In genomic region chr7:100568176-100568935, GRCh38 we compare ENCODE assay signal across 1 cellular context.
A peak's percentile ranks its signal among the peaks of the same experiment; 100 is the strongest.
TF ChIP-seq lines count a peak whose summit lies in the region.

No MANE protein-coding gene starts in this region.

TF ChIP-seq in HepG2, 621 proteins besides CTCF, POLR2A, EP300 and RAD21 (continued from another document and continues in another):
- TF ChIP-seq USF2 (IDR thresholded peaks at IDR 0.05; ENCODE audit: low read depth, low read length) (peak; percentile 90), USF2 (CRISPR knock-in tag; IDR thresholded peaks at IDR 0.05; ENCODE audit: borderline replicate concordance) (peak; percentile 88; the same call in 1 of the 2 replicates), ZNF234 (CRISPR knock-in tag; conservative IDR thresholded peaks at IDR 0.05) (no peak), CBFB (CRISPR knock-in tag; IDR thresholded peaks at IDR 0.05) (peak; percentile 83; the same call in 1 of the 2 replicates), KDM5A (IDR thresholded peaks at IDR 0.05; ENCODE audit: borderline replicate concordance, low read length) (no peak), NFKBIZ (CRISPR knock-in tag; IDR thresholded peaks at IDR 0.05) (no peak), ZHX1 (CRISPR knock-in tag; IDR thresholded peaks at IDR 0.05; ENCODE audit: low read depth) (peak; percentile 79; the same call in 1 of the 2 replicates), SIX4 (CRISPR knock-in tag; IDR thresholded peaks at IDR 0.05) (no peak; the same call in 1 of the 2 replicates), NFIC (IDR thresholded peaks at IDR 0.05; ENCODE audit: low read length) (no peak), ZNF451 (CRISPR knock-in tag; IDR thresholded peaks at IDR 0.05) (no peak; the same call in 1 of the 2 replicates), RBM39 (IDR thresholded peaks at IDR 0.05; ENCODE audit: low read depth, low read length, poor library complexity, severe bottlenecking) (no peak), ZKSCAN5 (CRISPR knock-in tag; IDR thresholded peaks at IDR 0.05) (0 out of 2 replicates have a peak, but pooled peaks have one; percentile 61), ZNF878 (CRISPR knock-in tag; IDR thresholded peaks at IDR 0.05) (no peak), ZC3H13 (CRISPR knock-in tag; IDR thresholded peaks at IDR 0.05) (peak; percentile 77; the same call in 1 of the 2 replicates), SAP130 (CRISPR knock-in tag; IDR thresholded peaks at IDR 0.05; ENCODE audit: low read depth) (peak; percentile 93), UBTF (CRISPR knock-in tag; IDR thresholded peaks at IDR 0.05) (no peak; the same call in 1 of the 2 replicates), FOSL1 (CRISPR knock-in tag; IDR thresholded peaks at IDR 0.05; ENCODE audit: borderline replicate concordance) (0 out of 2 replicates have a peak, but pooled peaks have one; percentile 31), ZNF816 (CRISPR knock-in tag; IDR thresholded peaks at IDR 0.05; ENCODE audit: borderline replicate concordance) (no peak; the same call in 1 of the 2 replicates), ZNF33B (CRISPR knock-in tag; IDR thresholded peaks at IDR 0.05) (peak; percentile 21; the same call in 1 of the 2 replicates), ZSCAN30 (CRISPR knock-in tag; IDR thresholded peaks at IDR 0.05) (no peak), POLR2AphosphoS5 (IDR thresholded peaks at IDR 0.05; ENCODE audit: low read depth, low read length) (peak; percentile 74), ZNF543 (CRISPR knock-in tag; IDR thresholded peaks at IDR 0.05) (no peak; the same call in 1 of the 2 replicates), ZZZ3 (CRISPR knock-in tag; IDR thresholded peaks at IDR 0.05; ENCODE audit: borderline replicate concordance) (no peak), MYNN (CRISPR knock-in tag; IDR thresholded peaks at IDR 0.05; ENCODE audit: low read depth) (no peak), GLI4 (CRISPR knock-in tag; IDR thresholded peaks at IDR 0.05; ENCODE audit: borderline replicate concordance) (no peak), PAWR (CRISPR knock-in tag; IDR thresholded peaks at IDR 0.05; ENCODE audit: borderline replicate concordance) (peak; percentile 33; the same call in 1 of the 2 replicates), ZBTB40 (IDR thresholded peaks at IDR 0.05) (no peak), ZBTB40 (CRISPR knock-in tag; IDR thresholded peaks at IDR 0.05) (no peak; the same call in 1 of the 2 replicates), ESRRA (CRISPR knock-in tag; IDR thresholded peaks at IDR 0.05; ENCODE audit: low read depth) (peak; percentile 95), NKX3-1 (CRISPR knock-in tag; IDR thresholded peaks at IDR 0.05) (peak; percentile 8; the same call in 1 of the 2 replicates), ZNF552 (CRISPR knock-in tag; IDR thresholded peaks at IDR 0.05; ENCODE audit: borderline replicate concordance) (no peak), EZH2 (conservative IDR thresholded peaks at IDR 0.05; ENCODE audit: low read depth, low read length) (no peak), RNF2 (conservative IDR thresholded peaks at IDR 0.05; ENCODE audit: low read depth) (peak; percentile 72; the same call in 1 of the 2 replicates), TAF1 (CRISPR knock-in tag; IDR thresholded peaks at IDR 0.05) (no peak)
- TF ChIP-seq, protein P1, sequence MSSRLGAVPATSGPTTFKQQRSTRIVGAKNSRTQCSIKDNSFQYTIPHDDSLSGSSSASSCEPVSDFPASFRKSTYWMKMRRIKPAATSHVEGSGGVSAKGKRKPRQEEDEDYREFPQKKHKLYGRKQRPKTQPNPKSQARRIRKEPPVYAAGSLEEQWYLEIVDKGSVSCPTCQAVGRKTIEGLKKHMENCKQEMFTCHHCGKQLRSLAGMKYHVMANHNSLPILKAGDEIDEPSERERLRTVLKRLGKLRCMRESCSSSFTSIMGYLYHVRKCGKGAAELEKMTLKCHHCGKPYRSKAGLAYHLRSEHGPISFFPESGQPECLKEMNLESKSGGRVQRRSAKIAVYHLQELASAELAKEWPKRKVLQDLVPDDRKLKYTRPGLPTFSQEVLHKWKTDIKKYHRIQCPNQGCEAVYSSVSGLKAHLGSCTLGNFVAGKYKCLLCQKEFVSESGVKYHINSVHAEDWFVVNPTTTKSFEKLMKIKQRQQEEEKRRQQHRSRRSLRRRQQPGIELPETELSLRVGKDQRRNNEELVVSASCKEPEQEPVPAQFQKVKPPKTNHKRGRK (CRISPR knock-in tag; IDR thresholded peaks at IDR 0.05), result peak; percentile 72; the same call in 1 of the 2 replicates
- TF ChIP-seq, protein P2, sequence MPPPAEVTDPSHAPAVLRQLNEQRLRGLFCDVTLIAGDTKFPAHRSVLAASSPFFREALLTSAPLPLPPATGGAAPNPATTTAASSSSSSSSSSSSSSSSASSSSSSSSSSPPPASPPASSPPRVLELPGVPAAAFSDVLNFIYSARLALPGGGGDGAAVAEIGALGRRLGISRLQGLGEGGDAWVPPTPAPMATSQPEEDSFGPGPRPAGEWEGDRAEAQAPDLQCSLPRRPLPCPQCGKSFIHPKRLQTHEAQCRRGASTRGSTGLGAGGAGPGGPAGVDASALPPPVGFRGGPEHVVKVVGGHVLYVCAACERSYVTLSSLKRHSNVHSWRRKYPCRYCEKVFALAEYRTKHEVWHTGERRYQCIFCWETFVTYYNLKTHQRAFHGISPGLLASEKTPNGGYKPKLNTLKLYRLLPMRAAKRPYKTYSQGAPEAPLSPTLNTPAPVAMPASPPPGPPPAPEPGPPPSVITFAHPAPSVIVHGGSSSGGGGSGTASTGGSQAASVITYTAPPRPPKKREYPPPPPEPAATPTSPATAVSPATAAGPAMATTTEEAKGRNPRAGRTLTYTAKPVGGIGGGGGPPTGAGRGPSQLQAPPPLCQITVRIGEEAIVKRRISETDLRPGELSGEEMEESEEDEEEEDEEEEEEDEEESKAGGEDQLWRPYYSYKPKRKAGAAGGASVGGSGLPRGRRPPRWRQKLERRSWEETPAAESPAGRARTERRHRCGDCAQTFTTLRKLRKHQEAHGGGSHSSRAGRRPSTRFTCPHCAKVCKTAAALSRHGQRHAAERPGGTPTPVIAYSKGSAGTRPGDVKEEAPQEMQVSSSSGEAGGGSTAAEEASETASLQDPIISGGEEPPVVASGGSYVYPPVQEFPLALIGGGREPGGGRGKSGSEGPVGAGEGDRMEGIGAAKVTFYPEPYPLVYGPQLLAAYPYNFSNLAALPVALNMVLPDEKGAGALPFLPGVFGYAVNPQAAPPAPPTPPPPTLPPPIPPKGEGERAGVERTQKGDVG (CRISPR knock-in tag; IDR thresholded peaks at IDR 0.05; ENCODE audit: borderline replicate concordance), result no peak
- TF ChIP-seq, protein P3, sequence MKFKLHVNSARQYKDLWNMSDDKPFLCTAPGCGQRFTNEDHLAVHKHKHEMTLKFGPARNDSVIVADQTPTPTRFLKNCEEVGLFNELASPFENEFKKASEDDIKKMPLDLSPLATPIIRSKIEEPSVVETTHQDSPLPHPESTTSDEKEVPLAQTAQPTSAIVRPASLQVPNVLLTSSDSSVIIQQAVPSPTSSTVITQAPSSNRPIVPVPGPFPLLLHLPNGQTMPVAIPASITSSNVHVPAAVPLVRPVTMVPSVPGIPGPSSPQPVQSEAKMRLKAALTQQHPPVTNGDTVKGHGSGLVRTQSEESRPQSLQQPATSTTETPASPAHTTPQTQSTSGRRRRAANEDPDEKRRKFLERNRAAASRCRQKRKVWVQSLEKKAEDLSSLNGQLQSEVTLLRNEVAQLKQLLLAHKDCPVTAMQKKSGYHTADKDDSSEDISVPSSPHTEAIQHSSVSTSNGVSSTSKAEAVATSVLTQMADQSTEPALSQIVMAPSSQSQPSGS (CRISPR knock-in tag; IDR thresholded peaks at IDR 0.05), result peak; percentile 81; the same call in 1 of the 2 replicates
